Comparison of ENCODE assay signal across 8 cellular contexts in genomic region chr15:43509923-43510229, GRCh38. TPM values are rescaled to one million over a fixed set of nuclear protein-coding genes. Genes with fewer than 3 reads are reported as not detected.
DNase-seq lines count a peak whose midpoint lies in the region; ATAC-seq and TF ChIP-seq lines count a peak whose summit lies in the region.

No MANE protein-coding gene starts in this region.

- CTCF ChIA-PET in BJ (lab: Yijun Ruan, JAX): interaction anchor here (1.1 to 1.7 kb wide), 2 partner anchors 21 to 69 kb away, joined by 4 to 8 read pairs; no protein-coding TSS in a partner anchor

- H3K27ac Mint-ChIP-seq in natural killer cell treated with Interleukin-12 subunit alpha and Interleukin-12 subunit beta and Interleukin-15 and Interleukin-18, amount 100 ng/mL, for 72 hours: peak overlapping the region; percentile 81 to 93

- no peaks in the 10 kb centered on the region for H3K9me3 Mint-ChIP-seq in natural killer cell treated with Interleukin-12 subunit alpha and Interleukin-12 subunit beta and Interleukin-15 and Interleukin-18, amount 100 ng/mL, for 72 hours

- H3K27me3 Mint-ChIP-seq in natural killer cell treated with Interleukin-12 subunit alpha and Interleukin-12 subunit beta and Interleukin-15 and Interleukin-18, amount 100 ng/mL, for 72 hours: peaks cover 0 to 6% of the 10 kb centered on the region in 2 donors

- H3K27me3 ChIP-seq in BJ (ENCODE audit: control insufficient read depth, insufficient read depth, low read length) (no peaks in the 10 kb centered on the region), duodenal mucosa (ENCODE audit: control insufficient read depth in 1 of 2, insufficient read depth in 2 of 2, low read length in 2 of 2) (no peaks in the 10 kb centered on the region)

- no peaks in the 10 kb centered on the region for H3K36me3 Mint-ChIP-seq in natural killer cell treated with Interleukin-12 subunit alpha and Interleukin-12 subunit beta and Interleukin-15 and Interleukin-18, amount 100 ng/mL, for 72 hours

- no peak for TF ChIP-seq POLR2A in NB4 (IDR thresholded peaks at IDR 0.05; ENCODE audit: extremely low read depth, insufficient read length)

- H3K36me3 ChIP-seq in BJ (ENCODE audit: control insufficient read depth, insufficient read depth, low read length): no peaks in the 10 kb centered on the region
- no peaks in the 10 kb centered on the region for H3K36me3 ChIP-seq in duodenal mucosa (ENCODE audit: control insufficient read depth in 1 of 2, insufficient read depth in 2 of 2, low read length in 2 of 2)

- peaks cover 12 to 16% of the 10 kb centered on the region in 2 donors for H3K4me1 ChIP-seq in duodenal mucosa (ENCODE audit: control insufficient read depth in 1 of 2, insufficient read depth in 2 of 2, low read length in 2 of 2)

- peaks cover 15 to 28% of the 10 kb centered on the region in 2 donors for H3K4me1 Mint-ChIP-seq in natural killer cell treated with Interleukin-12 subunit alpha and Interleukin-12 subunit beta and Interleukin-15 and Interleukin-18, amount 100 ng/mL, for 72 hours (ENCODE audit: low read depth in 2 of 2)

- DNase-seq in BJ (ENCODE audit: low read depth) (no peak), NB4 (ENCODE audit: low read depth) (no peak), HPDE6-E6E7 (ENCODE audit: extremely low spot score) (no peak), NCI-H774 (lab: John Stamatoyannopoulos, UW) (no peak)
- no peak for DNase-seq in natural killer cell treated with Interleukin-12 subunit alpha and Interleukin-12 subunit beta and Interleukin-15 and Interleukin-18, amount 100 ng/mL, for 72 hours (ENCODE audit: low spot score)

- POLR2A ChIA-PET in BJ (lab: Charles Lee): interaction anchor here (0.6 to 1.3 kb wide), 2 partner anchors 34 to 139 kb away, joined by 3 to 4 read pairs; partner anchors contain the start of genes TUBGCP4 and ZSCAN29

- peak overlapping the region; percentile 41 for H3K4me3 ChIP-seq in BJ (ENCODE audit: low read depth, low read length)
- peak overlapping the region; percentile 58 for H3K4me3 ChIP-seq in NB4 (ENCODE audit: low read depth, low read length)
- H3K4me3 ChIP-seq in duodenal mucosa (ENCODE audit: low read depth in 1 of 2, low read length in 2 of 2): peak overlapping the region in 1 of 2 donors; percentile 91

- peak overlapping the region; percentile 46 for H3K27ac ChIP-seq in duodenal mucosa (ENCODE audit: low read depth, low read length)

- H3K4me3 Mint-ChIP-seq in natural killer cell treated with Interleukin-12 subunit alpha and Interleukin-12 subunit beta and Interleukin-15 and Interleukin-18, amount 100 ng/mL, for 72 hours: peak overlapping the region; percentile 95

- no peaks in the 10 kb centered on the region for H3K9me3 ChIP-seq in duodenal mucosa (ENCODE audit: control insufficient read depth in 1 of 2, low read length in 2 of 2)

- no peak for TF ChIP-seq CTCF in BJ (IDR thresholded peaks at IDR 0.05; ENCODE audit: insufficient read depth, low read depth, low read length)
- no peak for TF ChIP-seq CTCF in NB4 (IDR thresholded peaks at IDR 0.05; ENCODE audit: low read depth, low read length)

- H3K9ac ChIP-seq in duodenal mucosa (ENCODE audit: low read depth in 1 of 2, low read length in 2 of 2): no peak overlapping the region

- no peak for ATAC-seq in natural killer cell treated with Interleukin-12 subunit alpha and Interleukin-12 subunit beta and Interleukin-15 and Interleukin-18, amount 100 ng/mL, for 72 hours
- ATAC-seq in GM18873 (IDR thresholded peaks at IDR 0.05; ENCODE audit: low FRiP score, unreplicated experiment) (no peak), HG03520 (IDR thresholded peaks at IDR 0.05; ENCODE audit: unreplicated experiment) (no peak)

RNA-seq across cellular contexts. Expression of gene MAP1A, which starts 7.5 kb away (rescaled TPM):
- polyA plus RNA-seq in BJ (2011; rRNA removed): 32.9 and 54.0 TPM in 2 replicates
- polyA minus RNA-seq in BJ (2011; rRNA and poly(A)+ RNA removed): 112 and 123 TPM in 2 replicates
- 1 to 10 TPM in 1 of 2 donors, under 1 TPM in 1; 0.24 to 1.2 TPM for total RNA-seq in natural killer cell treated with Interleukin-12 subunit alpha and Interleukin-12 subunit beta and Interleukin-15 and Interleukin-18, amount 100 ng/mL, for 72 hours

RNA-seq across cellular contexts. Expression of gene TP53BP1, which starts 16.9 kb away (rescaled TPM):
- polyA plus RNA-seq in BJ (2011; rRNA removed): 48.3 and 59.9 TPM in 2 replicates
- polyA minus RNA-seq in BJ (2011; rRNA and poly(A)+ RNA removed): 65.6 and 101 TPM in 2 replicates
- total RNA-seq in natural killer cell treated with Interleukin-12 subunit alpha and Interleukin-12 subunit beta and Interleukin-15 and Interleukin-18, amount 100 ng/mL, for 72 hours: 10 to 100 TPM; 27.8 to 46.7 TPM
